In genomic region chrX:76840890-76841289, GRCh38 we compare ENCODE assay signal across 7 cellular contexts.
DNase-seq lines count a peak whose midpoint lies in the region; FAIRE-seq and TF ChIP-seq lines count a peak whose summit lies in the region.
"Not testable (repeated sequence)": the region's sequence is repeated elsewhere in the genome, so short reads cannot be mapped to it uniquely, and the experiment has no call there.

No MANE protein-coding gene starts in this region.

- H2BK120ac ChIP-seq in H1 (replicated peaks; ENCODE audit: low read depth, low read length); trophoblast cell (ENCODE audit: insufficient read depth, low read length, poor library complexity): not testable (repeated sequence)

- not testable (repeated sequence) for H3K14ac ChIP-seq in H1 (ENCODE audit: insufficient read length); trophoblast cell (ENCODE audit: low read length)

- H3K23ac ChIP-seq in H1 (ENCODE audit: insufficient read length); trophoblast cell (ENCODE audit: low read length): not testable (repeated sequence)

- POLR2A ChIA-PET in H1 (lab: Charles Lee; ENCODE audit: partially characterized antibody), result not testable (repeated sequence)

- not testable (repeated sequence) for TF ChIP-seq POLR2A in H1 (IDR thresholded peaks at IDR 0.05; ENCODE audit: control extremely low read depth in 1 of 2, low read depth in 2 of 2, low read length in 2 of 2)

- H2BK12ac ChIP-seq in H1 (ENCODE audit: low read depth, low read length); trophoblast cell (ENCODE audit: low read length): not testable (repeated sequence)

- CTCF ChIA-PET in H1 (lab: Charles Lee; ENCODE audit: partially characterized antibody), result not testable (repeated sequence)

- not testable (repeated sequence) for H3K79me1 ChIP-seq in H1 (ENCODE audit: low read depth, low read length); trophoblast cell (ENCODE audit: low read length)

- not testable (repeated sequence) for H2BK20ac ChIP-seq in H1 (ENCODE audit: low read length)

- not testable (repeated sequence) for H3K56ac ChIP-seq in H1 (replicated peaks; ENCODE audit: insufficient read length, low read depth, low read length)

- H3K27ac ChIP-seq in HUES6 (ENCODE audit: low read depth, low read length); H1 (ENCODE audit: low read depth, low read length); trophoblast cell (ENCODE audit: low read depth, low read length): not testable (repeated sequence)

- H2BK5ac ChIP-seq in H1 (ENCODE audit: low read depth, low read length); trophoblast cell (ENCODE audit: low read depth, low read length, poor library complexity): not testable (repeated sequence)

- not testable (repeated sequence) for H4K8ac ChIP-seq in H1 (ENCODE audit: extremely low read depth, insufficient read depth, low read length); trophoblast cell (ENCODE audit: low read depth, low read length)

- not testable (repeated sequence) for H2AFZ ChIP-seq in H1 (ENCODE audit: low read length); trophoblast cell (ENCODE audit: insufficient read depth, low read length, poor library complexity)

- TF ChIP-seq RAD21 in H1 (IDR thresholded peaks at IDR 0.05 in 1 of 2, conservative IDR thresholded peaks at IDR 0.05 in 1 of 2; ENCODE audit: low read depth in 2 of 2, low read length in 2 of 2), result not testable (repeated sequence)

- not testable (repeated sequence) for TF ChIP-seq EP300 in H1 (IDR thresholded peaks at IDR 0.05; ENCODE audit: borderline replicate concordance in 1 of 2, low read depth in 2 of 2, low read length in 2 of 2)

- 40% methylated on average over 2 of the region's 15 CpGs; no CpG with 5 or more reads in 1 of the 2 experiments for WGBS in H1 (ENCODE audit: extremely low coverage in 1 of 2, insufficient coverage in 1 of 2, insufficient read length in 1 of 2, insufficient replicate concordance in 2 of 2, low coverage in 1 of 2, low lambda C conversion rate in 2 of 2, missing lambda C conversion rate in 1 of 2), 2 experiments
- WGBS in trophoblast cell (ENCODE audit: extremely low coverage, insufficient coverage, insufficient read length), result no CpG with 5 or more reads among the region's 15 CpGs

- FAIRE-seq in H1 (lab: Jason Lieb, UNC), result not testable (repeated sequence)

- not testable (repeated sequence) for H3K27me3 ChIP-seq in BE2C; HUES6 (ENCODE audit: control insufficient read depth, insufficient read depth, low read length); H1 (replicated peaks in 1 of 4; ENCODE audit: control insufficient read depth in 3 of 4, extremely low read depth in 1 of 4, insufficient read depth in 3 of 4, low read length in 3 of 4); trophoblast cell (ENCODE audit: insufficient read depth, low read length)

- not testable (repeated sequence) for H3K4ac ChIP-seq in H1 (replicated peaks; ENCODE audit: insufficient read length, low read depth, low read length); trophoblast cell (ENCODE audit: low read depth, low read length)

- not testable (repeated sequence) for H4K91ac ChIP-seq in H1 (replicated peaks; ENCODE audit: insufficient read length, low read length)
- H4K91ac ChIP-seq in trophoblast cell (ENCODE audit: low read depth, low read length), result peak overlapping the region; percentile 6

- H2AK5ac ChIP-seq in H1 (ENCODE audit: low read depth, low read length); trophoblast cell (ENCODE audit: low read length): not testable (repeated sequence)

- not testable (repeated sequence) for H4K5ac ChIP-seq in H1 (ENCODE audit: insufficient read length, low read depth, low read length)

- not testable (repeated sequence) for TF ChIP-seq CTCF in BE2C (IDR thresholded peaks at IDR 0.05; ENCODE audit: low read depth, low read length); H1 (IDR thresholded peaks at IDR 0.05; ENCODE audit: control extremely low read depth in 1 of 3, insufficient read depth in 1 of 3, low read depth in 1 of 3, low read length in 3 of 3)

- not testable (repeated sequence) for H3K18ac ChIP-seq in H1 (ENCODE audit: extremely low read depth, low read length); trophoblast cell (ENCODE audit: low read length)

- not testable (repeated sequence) for H3K4me1 ChIP-seq in BE2C; HUES6 (ENCODE audit: control insufficient read depth, insufficient read depth, low read length); H1 (replicated peaks in 1 of 4; ENCODE audit: control insufficient read depth in 3 of 4, insufficient read depth in 4 of 4, low read length in 3 of 4); trophoblast cell (ENCODE audit: control insufficient read depth in 1 of 2, insufficient read depth in 2 of 2, low read length in 2 of 2)

- H3K9ac ChIP-seq in HUES6 (ENCODE audit: low read length), result peak overlapping the region; percentile 26
- H3K9ac ChIP-seq in H1 (replicated peaks in 1 of 4; ENCODE audit: extremely low read depth in 1 of 4, low read depth in 3 of 4, low read length in 3 of 4); trophoblast cell (ENCODE audit: low read length): not testable (repeated sequence)

- H4K12ac ChIP-seq in trophoblast cell (ENCODE audit: low read depth, low read length), result not testable (repeated sequence)

- not testable (repeated sequence) for H3K23me2 ChIP-seq in H1 (ENCODE audit: low read depth, low read length)

- 0 out of 4 replicates have a peak overlapping the region, but pooled peaks of 1 of the 2 experiments have one; percentile 13 for H3K4me2 ChIP-seq in H1 (ENCODE audit: insufficient read depth in 1 of 2, low read depth in 2 of 2, low read length in 2 of 2)
- H3K4me2 ChIP-seq in trophoblast cell (ENCODE audit: low read length), result not testable (repeated sequence)

- H3K36me3 ChIP-seq in BE2C; HUES6 (ENCODE audit: control insufficient read depth, insufficient read depth, low read length); H1 (ENCODE audit: control insufficient read depth in 2 of 4, insufficient read depth in 4 of 4, low read length in 3 of 4); trophoblast cell (ENCODE audit: control insufficient read depth in 1 of 2, insufficient read depth in 2 of 2, low read length in 2 of 2): not testable (repeated sequence)

- H3K9me3 ChIP-seq in BE2C; H1 (ENCODE audit: insufficient read depth in 2 of 2, low read depth in 1 of 2, low read length in 1 of 2); trophoblast cell (ENCODE audit: insufficient read depth, low read depth, low read length): not testable (repeated sequence)
- peaks cover 13% of the 10 kb centered on the region for H3K9me3 ChIP-seq in HUES6 (ENCODE audit: control insufficient read depth, insufficient read depth, low read depth, low read length)

- H3K79me2 ChIP-seq in H1 (ENCODE audit: control insufficient read depth in 1 of 2, insufficient read depth in 2 of 2, low read length in 2 of 2); trophoblast cell (ENCODE audit: control insufficient read depth, insufficient read depth, low read length, poor library complexity): not testable (repeated sequence)

- DNase-seq in BE2C (peak; percentile 2), NCI-H526 (lab: John Stamatoyannopoulos, UW) (peak; percentile 32 to 39), SK-N-DZ (ENCODE audit: low spot score) (peak; percentile 7), H1 (ENCODE audit: low read depth in 1 of 2, low spot score in 2 of 2) (peak in 1 of 2 experiments; percentile 48), left kidney (ENCODE audit: low read depth, low spot score) (peak; percentile 16)
- DNase-seq in trophoblast cell, result not testable (repeated sequence)

- H2BK15ac ChIP-seq in H1 (ENCODE audit: low read length), result not testable (repeated sequence)

- H4K20me1 ChIP-seq in H1 (replicated peaks in 1 of 2; ENCODE audit: control insufficient read depth in 1 of 2, insufficient read depth in 2 of 2, low read length in 2 of 2), result not testable (repeated sequence)

- not testable (repeated sequence) for H3K4me3 ChIP-seq in BE2C (ENCODE audit: low read depth, low read length); HUES6 (ENCODE audit: low read depth, low read length); H1 (ENCODE audit: extremely low read depth in 1 of 4, insufficient read depth in 2 of 4, low read depth in 3 of 4, low read length in 4 of 4); trophoblast cell (ENCODE audit: low read depth, low read length)

TF ChIP-seq in H1, 55 proteins besides CTCF, POLR2A, EP300 and RAD21:
- peak; percentile 25; the same call in 1 of the 2 replicates for TF ChIP-seq YY1 (IDR thresholded peaks at IDR 0.05; ENCODE audit: low read depth, low read length)
